In genomic region chr21:42195378-42196031, GRCh38 we compare ENCODE assay signal across 13 cellular contexts. TPM values are rescaled to one million over a fixed set of nuclear protein-coding genes. Genes with fewer than 3 reads are reported as not detected.
DNase-seq lines count a peak whose midpoint lies in the region; TF ChIP-seq lines count a peak whose summit lies in the region.
"Had no signal": no experiment of that assay in that cellular context is flagged by ENCODE, and none has a peak within 500 bp of the region (broad histone marks: within the 10 kb centered on the region; RNA-seq: fewer than 3 reads in every experiment).

No MANE protein-coding gene starts in this region.

- DNase-seq in GF-D8 (lab: John Stamatoyannopoulos, UW) (peak; percentile 72), NCI-H69 (lab: John Stamatoyannopoulos, UW) (peak; percentile 54), dermis blood vessel endothelial cell (peak; percentile 32), osteocyte (ENCODE audit: extremely low spot score, unreplicated experiment) (peak; percentile 48), COR-L47 (lab: John Stamatoyannopoulos, UW) (no peak), HEK293T (ENCODE audit: extremely low spot score) (no peak), HK-2 (ENCODE audit: unreplicated experiment) (no peak)
- DNase-seq: activated CD4-positive, alpha-beta memory T cell treated with anti-CD3 and anti-CD28 coated beads for 36 hours; activated naive CD4-positive, alpha-beta T cell treated with anti-CD3 and anti-CD28 coated beads, Interleukin-2, amount 10 ng/mL, durations not matched to agents 7 days and 5 days; colonic mucosa; NCI-H1417; NCI-H526; stimulated activated CD4-positive, alpha-beta T cell treated with anti-CD3 and anti-CD28 coated beads, Interleukin-4, amount 100 ng/mL, for 24 hours had no signal

- POLR2A ChIA-PET in HEK293T (lab: Yijun Ruan, JAX): no interaction called here

- H3K4me3 Mint-ChIP-seq in osteocyte (ENCODE audit: unreplicated experiment): no peak overlapping the region
- H3K4me3 Mint-ChIP-seq: activated CD4-positive, alpha-beta memory T cell treated with anti-CD3 and anti-CD28 coated beads for 36 hours; activated naive CD4-positive, alpha-beta T cell treated with anti-CD3 and anti-CD28 coated beads, Interleukin-2, amount 10 ng/mL, durations not matched to agents 7 days and 5 days had no signal

- H3K27ac Mint-ChIP-seq in osteocyte (ENCODE audit: unreplicated experiment): peak overlapping the region; percentile 64
- H3K27ac Mint-ChIP-seq: activated CD4-positive, alpha-beta memory T cell treated with anti-CD3 and anti-CD28 coated beads for 36 hours; activated naive CD4-positive, alpha-beta T cell treated with anti-CD3 and anti-CD28 coated beads, Interleukin-2, amount 10 ng/mL, durations not matched to agents 7 days and 5 days had no signal

- H3K9me3 Mint-ChIP-seq in osteocyte (ENCODE audit: unreplicated experiment): no peaks in the 10 kb centered on the region
- H3K9me3 Mint-ChIP-seq: activated CD4-positive, alpha-beta memory T cell treated with anti-CD3 and anti-CD28 coated beads for 36 hours; activated naive CD4-positive, alpha-beta T cell treated with anti-CD3 and anti-CD28 coated beads, Interleukin-2, amount 10 ng/mL, durations not matched to agents 7 days and 5 days had no signal

- H3K4me1 Mint-ChIP-seq in osteocyte (ENCODE audit: unreplicated experiment): peaks cover 13% of the 10 kb centered on the region

- H3K27me3 Mint-ChIP-seq in osteocyte (ENCODE audit: unreplicated experiment): peaks cover 38% of the 10 kb centered on the region
- H3K27me3 Mint-ChIP-seq: activated CD4-positive, alpha-beta memory T cell treated with anti-CD3 and anti-CD28 coated beads for 36 hours had no signal

- no peak for TF ChIP-seq CTCF in osteocyte (IDR thresholded peaks at IDR 0.05)

- CTCF ChIA-PET in HEK293T (lab: Yijun Ruan, JAX): no interaction called here

- no peaks in the 10 kb centered on the region for H3K36me3 Mint-ChIP-seq in osteocyte (ENCODE audit: unreplicated experiment)
- H3K36me3 Mint-ChIP-seq: activated CD4-positive, alpha-beta memory T cell treated with anti-CD3 and anti-CD28 coated beads for 36 hours had no signal

TF ChIP-seq in HEK293T, 16 proteins besides CTCF, POLR2A, EP300 and RAD21:
- TF ChIP-seq TARDBP (IDR thresholded peaks at IDR 0.05) (no peak), ARNT (IDR thresholded peaks at IDR 0.05) (no peak), NFRKB (IDR thresholded peaks at IDR 0.05) (no peak), FOXM1 (IDR thresholded peaks at IDR 0.05; ENCODE audit: borderline replicate concordance) (no peak), L3MBTL2 (conservative IDR thresholded peaks at IDR 0.05) (no peak), BHLHE40 (IDR thresholded peaks at IDR 0.05; ENCODE audit: borderline replicate concordance) (no peak), SP1 (IDR thresholded peaks at IDR 0.05) (no peak), SUZ12 (IDR thresholded peaks at IDR 0.05) (no peak), ELF4 (IDR thresholded peaks at IDR 0.05) (no peak), ZNF384 (IDR thresholded peaks at IDR 0.05) (no peak), HDGF (IDR thresholded peaks at IDR 0.05; ENCODE audit: borderline replicate concordance) (no peak), FOXK2 (IDR thresholded peaks at IDR 0.05) (no peak)

RNA-seq across cellular contexts. Expression of gene ABCG1, which starts 23.4 kb away (rescaled TPM):
- 81.6 and 111 TPM in 2 replicates for total RNA-seq in dermis blood vessel endothelial cell
- total RNA-seq in osteocyte: 16.5 TPM in 2 replicates

Comparison
In these comparisons a context has a peak if more than half of its experiments do, and no peak if none do; other contexts are left out.
1. DNase-seq: peak in GF-D8 (single experiment), NCI-H69 (single experiment), dermis blood vessel endothelial cell (single experiment) and osteocyte (single experiment); none in COR-L47 (single experiment), HEK293T (single experiment) and HK-2 (single experiment).